In the genomic region with DNA sequence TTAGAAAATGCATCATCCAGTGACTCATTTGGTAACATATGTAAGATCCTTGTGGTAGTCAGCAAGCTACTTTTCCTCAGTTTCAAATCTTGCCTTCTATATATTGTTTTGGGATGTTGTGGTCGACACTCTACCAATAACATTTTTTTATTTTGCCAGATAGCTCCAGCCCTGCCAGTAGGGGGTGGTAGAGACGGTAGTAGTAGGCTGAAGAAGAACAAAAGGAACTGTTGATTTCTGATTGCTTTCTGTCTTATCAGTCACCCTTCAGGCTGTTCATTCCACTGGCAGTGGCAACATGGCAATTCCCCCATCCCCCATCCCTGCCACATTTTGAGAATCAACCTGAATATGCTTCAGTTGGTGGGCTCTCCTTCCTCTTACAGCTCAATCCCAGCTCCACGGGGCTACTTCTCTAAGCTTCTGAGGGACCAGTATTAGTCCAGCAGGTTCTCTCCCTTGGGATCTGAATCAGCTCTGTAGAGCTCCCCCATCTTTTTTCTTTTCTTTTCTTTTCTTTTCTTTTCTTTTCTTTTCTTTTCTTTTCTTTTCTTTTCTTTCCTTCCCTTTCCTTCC, we compare ENCODE assay signal across 10 cellular contexts.
DNase-seq lines count a peak whose midpoint lies in the region; ATAC-seq and TF ChIP-seq lines count a peak whose summit lies in the region.
"Had no signal": no experiment of that assay in that cellular context is flagged by ENCODE, and none has a peak within 500 bp of the region (broad histone marks: within the 10 kb centered on the region; RNA-seq: fewer than 3 reads in every experiment).

No MANE protein-coding gene starts in this region.

- H3K4me1 ChIP-seq in DND-41 (ENCODE audit: insufficient read depth, low read length) (no peaks in the 10 kb centered on the region), PC-9 (replicated peaks; ENCODE audit: insufficient read depth) (no peaks in the 10 kb centered on the region), colonic mucosa (no peaks in the 10 kb centered on the region)

- no TSS peak for BruUV-seq in PC-9 (replicated peaks; lab: Mats Ljungman, UMichigan)

- H3K9ac ChIP-seq in DND-41 (ENCODE audit: low read depth, low read length), result no peak overlapping the region
- H3K9ac ChIP-seq in colonic mucosa (ENCODE audit: low read depth in 2 of 2, low read length in 2 of 2), result no peak overlapping the region

- H3K36me3 ChIP-seq in DND-41 (ENCODE audit: insufficient read depth, low read length) (peaks cover 3% of the 10 kb centered on the region; the same call in 1 of the 2 replicates), PC-9 (ENCODE audit: low read depth) (no peaks in the 10 kb centered on the region), colonic mucosa (no peaks in the 10 kb centered on the region)

- ATAC-seq in DND-41 (ENCODE audit: insufficient read depth, low read depth) (peak; percentile 47; the same call in 1 of the 3 replicates), HG02798 (IDR thresholded peaks at IDR 0.05; ENCODE audit: poor library complexity, unreplicated experiment) (peak; percentile 43), GM19328 (IDR thresholded peaks at IDR 0.05; ENCODE audit: unreplicated experiment) (no peak)
- ATAC-seq: stimulated activated effector memory CD8-positive, alpha-beta T cell treated with anti-CD3 and anti-CD28 coated beads, Interleukin-12 subunit alpha, Interleukin-12 subunit beta, amount 100 ng/mL, for 72 hours had no signal

- H3K9me3 ChIP-seq in DND-41 (ENCODE audit: insufficient read depth, low read length, severe bottlenecking) (no peaks in the 10 kb centered on the region), PC-9 (ENCODE audit: insufficient read depth, low read depth) (no peaks in the 10 kb centered on the region), colonic mucosa (no peaks in the 10 kb centered on the region)

- no peaks in the 10 kb centered on the region for H3K27me3 ChIP-seq in DND-41 (ENCODE audit: insufficient read depth, low read length, poor library complexity)
- no peaks in the 10 kb centered on the region for H3K27me3 ChIP-seq in PC-9 (ENCODE audit: insufficient read depth, low read depth)
- no peaks in the 10 kb centered on the region for H3K27me3 ChIP-seq in colonic mucosa

- H3K4me3 ChIP-seq in DND-41 (ENCODE audit: low read depth in 1 of 2, low read length in 2 of 2) (no peak overlapping the region), PC-9 (no peak overlapping the region), fibroblast of villous mesenchyme (ENCODE audit: low read depth, low read length) (no peak overlapping the region), colonic mucosa (no peak overlapping the region)

- CTCF ChIA-PET in PC-9 (lab: Charles Lee), result interaction anchor here (0.7 to 1.7 kb wide), 2 partner anchors 83 to 569 kb away, joined by 6 to 11 read pairs; no protein-coding TSS in a partner anchor

- DNase-seq in DND-41 (peak; percentile 19), PC-9 (no peak), fibroblast of villous mesenchyme (ENCODE audit: low read depth) (no peak), SHP77 (lab: John Stamatoyannopoulos, UW) (no peak), colonic mucosa (no peak), Ammon's horn (ENCODE audit: low spot score) (no peak)
- DNase-seq: NCI-H1092 treated with DMSO at 0.1 percent for 48 hours had no signal

- no peaks in the 10 kb centered on the region for H3F3A ChIP-seq in PC-9 (ENCODE audit: insufficient read depth, low read depth)

- intact Hi-C loops in PC-9 (cut with micrococcal nuclease; ENCODE audit: unreplicated experiment) (no loop called here), colonic mucosa (cut with DNase I) (no loop called here)

- peak; percentile 56 for TF ChIP-seq CTCF in DND-41 (IDR thresholded peaks at IDR 0.05; ENCODE audit: borderline replicate concordance, extremely low read depth, low read length, poor library complexity, severe bottlenecking)
- peak; percentile 50; the same call in 1 of the 2 replicates for TF ChIP-seq CTCF in PC-9 (conservative IDR thresholded peaks at IDR 0.05)
- TF ChIP-seq CTCF in fibroblast of villous mesenchyme (IDR thresholded peaks at IDR 0.05; ENCODE audit: insufficient read depth, low read depth, low read length), result peak; percentile 23
- no peak for TF ChIP-seq CTCF in colonic mucosa (IDR thresholded peaks at IDR 0.05)

- POLR2A ChIA-PET in PC-9 (lab: Charles Lee; ENCODE audit: unreplicated experiment), result interaction anchor here (0.5 kb wide), 1 partner anchor 115 kb away, joined by 7 read pairs; no protein-coding TSS in a partner anchor

- no peaks in the 10 kb centered on the region for H3K9me2 ChIP-seq in PC-9 (ENCODE audit: insufficient read depth)

- no peak overlapping the region for H3K4me2 ChIP-seq in DND-41 (ENCODE audit: insufficient read depth, low read length)
- H3K4me2 ChIP-seq in PC-9, result no peak overlapping the region

- H3K27ac ChIP-seq in DND-41 (ENCODE audit: low read length) (no peak overlapping the region), PC-9 (no peak overlapping the region), colonic mucosa (no peak overlapping the region)

- H3K79me2 ChIP-seq in DND-41 (ENCODE audit: insufficient read depth, low read length) (peaks cover 12% of the 10 kb centered on the region), PC-9 (ENCODE audit: low read depth) (no peaks in the 10 kb centered on the region)

- H2AFZ ChIP-seq in DND-41 (ENCODE audit: low read depth, low read length), result no peak overlapping the region
- 0 out of 2 replicates have a peak overlapping the region, but pooled peaks have one; percentile 27 for H2AFZ ChIP-seq in PC-9

- H4K20me1 ChIP-seq in DND-41 (ENCODE audit: insufficient read depth, low read length) (peaks cover 3% of the 10 kb centered on the region; the same call in 1 of the 2 replicates), PC-9 (ENCODE audit: insufficient read depth) (no peaks in the 10 kb centered on the region)
